Comparison of ENCODE assay signal across 19 cellular contexts in genomic region chr5:179158556-179158955, GRCh38.
"Had no signal": no experiment of that assay in that cellular context is flagged by ENCODE, and none has a peak within 500 bp of the region (broad histone marks: within the 10 kb centered on the region; RNA-seq: fewer than 3 reads in every experiment).

No MANE protein-coding gene starts in this region.

- H3K27me3 ChIP-seq: esophagus squamous epithelium, stomach had no signal

- H3K4me1 ChIP-seq: esophagus squamous epithelium, stomach had no signal

- ATAC-seq: effector memory CD8-positive, alpha-beta T cell; left colon; stimulated activated effector memory CD8-positive, alpha-beta T cell treated with anti-CD3 and anti-CD28 coated beads, Interleukin-12 subunit alpha, Interleukin-12 subunit beta, amount 100 ng/mL, for 72 hours had no signal

- H3K4me3 ChIP-seq: esophagus squamous epithelium, lung, stomach, thoracic aorta had no signal

- DNase-seq: activated B cell treated with CpG ODN at 0.5 μM for 24 hours; activated CD4-positive, alpha-beta memory T cell treated with anti-CD3 and anti-CD28 coated beads, Interleukin-2, amount 10 ng/mL, durations not matched to agents 7 days and 5 days; activated CD4-positive, alpha-beta T cell treated with anti-CD3 and anti-CD28 coated beads for 48 hours; activated gamma-delta T cell; activated T-cell treated with anti-CD3 and anti-CD28 coated beads, Interleukin-2, amount 50 U/mL, for 48 hours; dermis blood vessel endothelial cell; effector memory CD8-positive, alpha-beta T cell; esophagus squamous epithelium; left colon; midbrain; nephron progenitor cell; occipital lobe; SK-N-SH; small intestine; stimulated activated CD4-positive, alpha-beta T cell treated with anti-CD3 and anti-CD28 coated beads, Interleukin-4, amount 100 ng/mL, for 1 hour; stomach had no signal

- H3K36me3 ChIP-seq: esophagus squamous epithelium, thoracic aorta had no signal

- H3K9me3 ChIP-seq: SK-N-SH, thoracic aorta had no signal

- H3K4me2 ChIP-seq: SK-N-SH had no signal

- H3K9ac ChIP-seq: SK-N-SH had no signal

- H3K27ac ChIP-seq: esophagus squamous epithelium, stomach, thoracic aorta had no signal
